In the genomic region with DNA sequence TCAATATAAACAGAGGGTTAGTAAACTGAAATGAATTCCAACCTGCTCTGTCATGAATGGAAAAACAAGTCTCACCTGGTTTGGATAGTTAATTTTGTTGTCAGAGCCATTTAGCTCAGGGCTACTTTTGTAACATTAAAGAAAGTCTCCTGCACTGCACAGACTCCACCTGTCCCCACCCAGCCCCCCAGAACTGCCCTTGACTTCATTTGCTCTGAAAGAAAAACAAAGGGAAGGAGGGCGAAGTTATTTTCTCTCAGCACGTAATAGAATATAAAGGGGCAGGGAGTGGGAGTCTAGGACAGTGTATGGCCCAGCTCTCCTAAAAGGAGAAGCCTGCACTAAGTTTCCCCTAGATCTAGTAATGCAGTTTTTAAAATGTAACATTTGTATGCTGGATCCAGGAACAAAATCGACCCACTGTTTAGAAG, we compare ENCODE assay signal across 1 cellular context.
TF ChIP-seq lines count a peak whose summit lies in the region.

No MANE protein-coding gene starts in this region.

TF ChIP-seq in K562, 482 proteins besides CTCF, POLR2A, EP300 and RAD21 (continued from another document):
- TF ChIP-seq, protein P1, sequence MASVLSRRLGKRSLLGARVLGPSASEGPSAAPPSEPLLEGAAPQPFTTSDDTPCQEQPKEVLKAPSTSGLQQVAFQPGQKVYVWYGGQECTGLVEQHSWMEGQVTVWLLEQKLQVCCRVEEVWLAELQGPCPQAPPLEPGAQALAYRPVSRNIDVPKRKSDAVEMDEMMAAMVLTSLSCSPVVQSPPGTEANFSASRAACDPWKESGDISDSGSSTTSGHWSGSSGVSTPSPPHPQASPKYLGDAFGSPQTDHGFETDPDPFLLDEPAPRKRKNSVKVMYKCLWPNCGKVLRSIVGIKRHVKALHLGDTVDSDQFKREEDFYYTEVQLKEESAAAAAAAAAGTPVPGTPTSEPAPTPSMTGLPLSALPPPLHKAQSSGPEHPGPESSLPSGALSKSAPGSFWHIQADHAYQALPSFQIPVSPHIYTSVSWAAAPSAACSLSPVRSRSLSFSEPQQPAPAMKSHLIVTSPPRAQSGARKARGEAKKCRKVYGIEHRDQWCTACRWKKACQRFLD (CRISPR knock-in tag; IDR thresholded peaks at IDR 0.05) = peak; percentile 76; the same call in 1 of the 2 replicates
- 0 out of 2 replicates have a peak, but pooled peaks have one; percentile 25 for TF ChIP-seq SMAD4 (CRISPR knock-in tag; conservative IDR thresholded peaks at IDR 0.05)
